Comparison of ENCODE assay signal across 1 cellular context in the genomic region with DNA sequence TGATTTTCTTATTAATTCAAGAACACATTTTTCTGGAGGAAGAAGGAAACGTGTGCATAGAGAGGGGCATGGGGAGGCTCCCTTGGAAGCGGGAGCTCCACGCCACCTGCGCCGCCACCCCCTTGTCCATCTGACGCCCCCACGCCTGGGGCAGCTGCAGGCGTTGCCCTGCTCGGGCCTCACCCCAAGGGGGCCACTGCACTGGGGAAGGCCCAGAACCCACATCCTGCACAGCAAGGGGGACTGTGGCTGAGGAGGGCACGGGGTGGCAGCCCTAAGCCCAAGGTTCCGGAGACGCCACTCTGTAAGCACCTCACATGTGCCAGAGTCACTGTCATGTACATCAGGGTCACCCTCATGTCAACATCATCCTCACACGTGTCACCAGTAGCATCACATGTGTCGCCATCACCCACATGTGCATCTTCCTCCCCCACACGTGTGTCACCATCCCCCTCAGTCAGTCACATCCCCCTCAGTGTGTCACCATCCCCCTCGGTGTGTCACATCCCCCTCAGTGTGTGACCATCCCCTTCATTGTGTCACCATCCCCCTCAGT.
TF ChIP-seq lines count a peak whose summit lies in the region.

No MANE protein-coding gene starts in this region.

TF ChIP-seq in HepG2, 621 proteins besides CTCF, POLR2A, EP300 and RAD21:
- TF ChIP-seq NFKBIZ (CRISPR knock-in tag; IDR thresholded peaks at IDR 0.05) (no peak), NR2F1 (CRISPR knock-in tag; IDR thresholded peaks at IDR 0.05) (no peak), XBP1 (CRISPR knock-in tag; IDR thresholded peaks at IDR 0.05) (no peak), SOX6 (IDR thresholded peaks at IDR 0.05) (no peak), SOX6 (CRISPR knock-in tag; IDR thresholded peaks at IDR 0.05) (no peak)
- TF ChIP-seq, protein P1, sequence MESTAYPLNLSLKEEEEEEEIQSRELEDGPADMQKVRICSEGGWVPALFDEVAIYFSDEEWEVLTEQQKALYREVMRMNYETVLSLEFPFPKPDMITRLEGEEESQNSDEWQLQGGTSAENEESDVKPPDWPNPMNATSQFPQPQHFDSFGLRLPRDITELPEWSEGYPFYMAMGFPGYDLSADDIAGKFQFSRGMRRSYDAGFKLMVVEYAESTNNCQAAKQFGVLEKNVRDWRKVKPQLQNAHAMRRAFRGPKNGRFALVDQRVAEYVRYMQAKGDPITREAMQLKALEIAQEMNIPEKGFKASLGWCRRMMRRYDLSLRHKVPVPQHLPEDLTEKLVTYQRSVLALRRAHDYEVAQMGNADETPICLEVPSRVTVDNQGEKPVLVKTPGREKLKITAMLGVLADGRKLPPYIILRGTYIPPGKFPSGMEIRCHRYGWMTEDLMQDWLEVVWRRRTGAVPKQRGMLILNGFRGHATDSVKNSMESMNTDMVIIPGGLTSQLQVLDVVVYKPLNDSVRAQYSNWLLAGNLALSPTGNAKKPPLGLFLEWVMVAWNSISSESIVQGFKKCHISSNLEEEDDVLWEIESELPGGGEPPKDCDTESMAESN (CRISPR knock-in tag; conservative IDR thresholded peaks at IDR 0.05) = no peak
- TF ChIP-seq, protein P2, sequence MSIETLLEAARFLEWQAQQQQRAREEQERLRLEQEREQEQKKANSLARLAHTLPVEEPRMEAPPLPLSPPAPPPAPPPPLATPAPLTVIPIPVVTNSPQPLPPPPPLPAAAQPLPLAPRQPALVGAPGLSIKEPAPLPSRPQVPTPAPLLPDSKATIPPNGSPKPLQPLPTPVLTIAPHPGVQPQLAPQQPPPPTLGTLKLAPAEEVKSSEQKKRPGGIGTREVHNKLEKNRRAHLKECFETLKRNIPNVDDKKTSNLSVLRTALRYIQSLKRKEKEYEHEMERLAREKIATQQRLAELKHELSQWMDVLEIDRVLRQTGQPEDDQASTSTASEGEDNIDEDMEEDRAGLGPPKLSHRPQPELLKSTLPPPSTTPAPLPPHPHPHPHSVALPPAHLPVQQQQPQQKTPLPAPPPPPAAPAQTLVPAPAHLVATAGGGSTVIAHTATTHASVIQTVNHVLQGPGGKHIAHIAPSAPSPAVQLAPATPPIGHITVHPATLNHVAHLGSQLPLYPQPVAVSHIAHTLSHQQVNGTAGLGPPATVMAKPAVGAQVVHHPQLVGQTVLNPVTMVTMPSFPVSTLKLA (IDR thresholded peaks at IDR 0.05) = peak; percentile 99
